Comparison of ENCODE assay signal across 7 cellular contexts in the genomic region with DNA sequence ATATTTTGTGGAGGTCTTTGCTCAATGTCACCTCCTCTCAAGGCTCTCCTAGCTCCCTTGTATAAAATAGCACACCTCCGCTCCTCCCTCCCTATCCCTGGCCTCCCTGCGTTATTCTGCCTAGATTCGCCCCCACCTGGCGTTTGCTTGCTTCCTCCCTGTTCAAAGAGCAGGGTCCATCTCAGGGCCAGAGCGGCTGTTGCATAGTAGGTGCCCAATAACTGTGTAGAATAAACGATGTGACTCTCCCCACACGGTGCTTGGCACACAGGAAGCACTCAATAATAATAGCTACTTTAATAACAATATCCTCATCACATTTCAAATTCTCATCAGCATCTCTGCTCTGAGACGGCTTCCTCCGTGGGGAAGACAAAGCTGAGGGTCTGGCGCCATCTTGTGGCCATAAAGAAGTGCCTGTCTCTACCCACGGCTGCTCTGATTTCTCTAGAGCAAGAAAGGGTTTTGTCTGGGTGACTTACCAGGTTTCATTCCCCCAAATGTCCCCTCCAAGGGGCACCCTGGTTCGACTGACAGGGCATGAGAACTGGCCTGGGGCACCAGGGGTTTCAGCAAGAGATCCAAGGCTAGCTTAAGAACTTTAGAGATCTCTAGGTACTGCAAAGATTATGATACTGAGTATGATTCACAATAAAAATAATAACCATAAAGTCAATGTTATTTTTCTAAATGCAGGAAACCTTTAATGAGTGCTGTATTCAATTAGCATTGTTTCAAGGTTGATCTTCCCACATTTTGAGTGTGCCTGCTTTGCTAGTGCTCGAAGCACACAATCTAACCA. TPM values are rescaled to one million over a fixed set of nuclear protein-coding genes. Genes with fewer than 3 reads are reported as not detected.
DNase-seq lines count a peak whose midpoint lies in the region; ATAC-seq and TF ChIP-seq lines count a peak whose summit lies in the region.

No MANE protein-coding gene starts in this region.

- no peaks in the 10 kb centered on the region for H3K36me3 ChIP-seq in gastrocnemius medialis

- peak; percentile 85 for TF ChIP-seq CTCF in GM12874 (IDR thresholded peaks at IDR 0.05; ENCODE audit: insufficient read depth, low read depth, low read length)
- peak; percentile 90 to 94 (median 93) for TF ChIP-seq CTCF in gastrocnemius medialis (IDR thresholded peaks at IDR 0.05 in 4 of 5, conservative IDR thresholded peaks at IDR 0.05 in 1 of 5)

- H3K4me1 Mint-ChIP-seq in T-helper 2 cell treated with Interferon-gamma antibody and Interleukin-4, amounts not matched to agents 5 μg/mL and 100 μg/mL, for 36 hours (ENCODE audit: low read depth): peaks cover 34% of the 10 kb centered on the region

- H3K4me3 ChIP-seq in right cardiac atrium (ENCODE audit: low read length) (no peak overlapping the region), gastrocnemius medialis (no peak overlapping the region)

- WGBS in right cardiac atrium: 33% methylated on average over 13 of the region's 13 CpGs

- no peak for TF ChIP-seq POLR2A in gastrocnemius medialis (IDR thresholded peaks at IDR 0.05)

- intact Hi-C loops in right cardiac atrium (cut with DNase I): loop anchor here in 2 of 4 donors (5.0 to 10.0 kb wide), 3 partner anchors 63 to 395 kb away; no protein-coding TSS in a partner anchor
- intact Hi-C loops in gastrocnemius medialis (cut with DNase I; ENCODE audit: low total_unique reads): loop anchor here (1.0 kb wide), 2 partner anchors 23 to 67 kb away; a partner anchor contains a TSS

- no peaks in the 10 kb centered on the region for H3K36me3 Mint-ChIP-seq in T-helper 2 cell treated with Interferon-gamma antibody and Interleukin-4, amounts not matched to agents 5 μg/mL and 100 μg/mL, for 36 hours (ENCODE audit: low read depth)

- no peak overlapping the region for H3K27ac Mint-ChIP-seq in T-helper 2 cell treated with Interferon-gamma antibody and Interleukin-4, amounts not matched to agents 5 μg/mL and 100 μg/mL, for 36 hours

- ATAC-seq in right cardiac atrium (peak; percentile 30 to 36), gastrocnemius medialis (peak; percentile 73 to 81)

- H3K4me3 Mint-ChIP-seq in T-helper 2 cell treated with Interferon-gamma antibody and Interleukin-4, amounts not matched to agents 5 μg/mL and 100 μg/mL, for 36 hours: no peak overlapping the region

- H3K27ac ChIP-seq in right cardiac atrium (ENCODE audit: low read length) (no peak overlapping the region), gastrocnemius medialis (no peak overlapping the region)

- H3K27me3 Mint-ChIP-seq in T-helper 2 cell treated with Interferon-gamma antibody and Interleukin-4, amounts not matched to agents 5 μg/mL and 100 μg/mL, for 36 hours (ENCODE audit: low read depth): peaks cover 20% of the 10 kb centered on the region

- peaks cover 6% of the 10 kb centered on the region for H3K4me1 ChIP-seq in right cardiac atrium (ENCODE audit: control insufficient read depth, insufficient read depth, low read length)
- peaks cover 22 to 26% of the 10 kb centered on the region in 2 donors for H3K4me1 ChIP-seq in gastrocnemius medialis

- H3K9me3 ChIP-seq in right cardiac atrium (ENCODE audit: control insufficient read depth, low read length): no peaks in the 10 kb centered on the region
- no peaks in the 10 kb centered on the region for H3K9me3 ChIP-seq in gastrocnemius medialis

- DNase-seq in NCI-H146 treated with DMSO at 0.1 percent for 48 hours (lab: John Stamatoyannopoulos, UW; ENCODE audit: unreplicated experiment) (peak; percentile 19), amygdala (lab: John Stamatoyannopoulos, UW) (peak in 50 of 56 donors; percentile 6 to 88 (median 54)), right cardiac atrium (peak; percentile 75 to 89 (median 87)), gastrocnemius medialis (peak; percentile 55 to 73), cortex of kidney (lab: John Stamatoyannopoulos, UW) (no peak)
- DNase-seq in T-helper 2 cell treated with Interferon-gamma antibody and Interleukin-4, amounts not matched to agents 5 μg/mL and 100 μg/mL, for 36 hours (ENCODE audit: low spot score): peak; percentile 63

- no peaks in the 10 kb centered on the region for H3K9me3 Mint-ChIP-seq in T-helper 2 cell treated with Interferon-gamma antibody and Interleukin-4, amounts not matched to agents 5 μg/mL and 100 μg/mL, for 36 hours

- in situ Hi-C loops in gastrocnemius medialis (cut with MboI; ENCODE audit: low sequenced_read_pairs in 4 of 4): no loop called here

- H3K27me3 ChIP-seq in right cardiac atrium (ENCODE audit: control insufficient read depth, insufficient read depth) (no peaks in the 10 kb centered on the region), gastrocnemius medialis (no peaks in the 10 kb centered on the region)

RNA-seq across cellular contexts. Expression of a gene that starts 16.1 kb away (rescaled TPM):
- 10 to 100 TPM; 39.5 to 72.8 (median 44.0) TPM for total RNA-seq in right cardiac atrium
- polyA plus RNA-seq in right cardiac atrium: 35.4 TPM
- 10 to 100 TPM in 3 of 4 donors, 1 to 10 TPM in 1; 9.6 to 21.4 (median 16.6) TPM for total RNA-seq in gastrocnemius medialis

RNA-seq across cellular contexts. Expression of a gene that starts 52.9 kb away (rescaled TPM):
- 100 to 1,000 TPM in 2 of 4 donors, 10 to 100 TPM in 2; 65.6 to 112 (median 99.0) TPM for total RNA-seq in right cardiac atrium
- 117 TPM for polyA plus RNA-seq in right cardiac atrium
- 10 to 100 TPM in 1 of 4 donors, 1 to 10 TPM in 3; 2.7 to 11.6 (median 7.7) TPM for total RNA-seq in gastrocnemius medialis

Comparison
In these comparisons a context has a peak if more than half of its experiments do, and no peak if none do; other contexts are left out.
1. RNA of a gene that starts 52.9 kb away (total RNA-seq): 65.6 to 112 TPM in right cardiac atrium; 2.7 to 11.6 TPM in gastrocnemius medialis; every median in the first group is over 4 times any median in the second.